ENCODE assay signal across 28 cellular contexts in genomic region chr2:199713746-199714145, GRCh38.
"Had no signal": no experiment of that assay in that cellular context is flagged by ENCODE, and none has a peak within 500 bp of the region (broad histone marks: within the 10 kb centered on the region; RNA-seq: fewer than 3 reads in every experiment).

No MANE protein-coding gene starts in this region.

- H3K4me1 ChIP-seq: colonic mucosa, foreskin keratinocyte, gastrocnemius medialis, gastroesophageal sphincter, heart left ventricle, heart right ventricle had no signal

- H3K27me3 ChIP-seq: colonic mucosa, dorsolateral prefrontal cortex, esophagus muscularis mucosa, esophagus squamous epithelium, foreskin keratinocyte, gastrocnemius medialis, gastroesophageal sphincter, heart right ventricle, hepatocyte had no signal

- H3K36me3 ChIP-seq: colonic mucosa, esophagus muscularis mucosa, esophagus squamous epithelium, gastrocnemius medialis, gastroesophageal sphincter, heart left ventricle, heart right ventricle had no signal

- H3K27ac ChIP-seq: colonic mucosa, coronary artery, dorsolateral prefrontal cortex, epithelial cell of prostate, esophagus muscularis mucosa, esophagus squamous epithelium, foreskin keratinocyte, gastrocnemius medialis, gastroesophageal sphincter, heart left ventricle, heart right ventricle, hepatocyte had no signal

- H3K79me2 ChIP-seq: hepatocyte had no signal

- H2AFZ ChIP-seq: hepatocyte had no signal

- H3K9me3 ChIP-seq: colonic mucosa, esophagus muscularis mucosa, esophagus squamous epithelium, gastrocnemius medialis, gastroesophageal sphincter had no signal

- H3K4me3 ChIP-seq: colonic mucosa, coronary artery, dorsolateral prefrontal cortex, esophagus muscularis mucosa, esophagus squamous epithelium, gastrocnemius medialis, gastroesophageal sphincter, heart left ventricle, heart right ventricle, hepatocyte had no signal

- ATAC-seq: effector memory CD8-positive, alpha-beta T cell; esophagus mucosa; foreskin keratinocyte; gastrocnemius medialis; gastroesophageal sphincter; heart left ventricle; heart right ventricle had no signal

- H3K4me2 ChIP-seq: hepatocyte had no signal

- FAIRE-seq: endometrium, endothelial cell of umbilical vein had no signal

- DNase-seq: colonic mucosa; cortex of kidney; dermis blood vessel endothelial cell; dorsolateral prefrontal cortex; effector CD4-positive, alpha-beta T cell; effector CD8-positive, alpha-beta T cell; effector memory CD4-positive, alpha-beta T cell; effector memory CD8-positive, alpha-beta T cell; endodermal cell; erythroblast; esophagus squamous epithelium; foreskin fibroblast; foreskin keratinocyte; foreskin melanocyte; gastrocnemius medialis; glutamatergic neuron; head of caudate nucleus; heart left ventricle; heart right ventricle; hippocampal formation had no signal
